ENCODE assay signal across 33 cellular contexts in the genomic region with DNA sequence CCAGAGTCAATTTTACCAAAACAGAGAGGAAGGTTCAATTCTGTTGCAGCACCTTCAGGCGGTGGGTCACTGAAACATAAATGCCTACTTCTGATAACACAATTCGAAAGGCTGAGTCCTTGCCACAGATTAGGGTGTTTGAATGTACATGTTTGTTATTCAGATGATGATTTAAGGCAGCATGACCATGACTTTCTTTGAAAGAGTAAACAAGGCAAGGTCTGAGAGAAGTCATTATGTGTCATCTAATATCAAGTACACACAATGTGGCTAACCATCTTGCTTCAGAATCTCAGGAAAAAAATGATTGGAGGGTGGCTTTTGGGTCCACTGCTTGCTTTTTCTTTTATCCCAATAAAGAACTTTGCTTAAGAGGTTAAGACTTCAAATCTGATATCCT.
"Had no signal": no experiment of that assay in that cellular context is flagged by ENCODE, and none has a peak within 500 bp of the region (broad histone marks: within the 10 kb centered on the region; RNA-seq: fewer than 3 reads in every experiment).

No MANE protein-coding gene starts in this region.

- H3K36me3 Mint-ChIP-seq: activated CD8-positive, alpha-beta memory T cell treated with anti-CD3 and anti-CD28 coated beads, Interleukin-2, amount 10 ng/mL, durations not matched to agents 7 days and 5 days; activated naive CD4-positive, alpha-beta T cell treated with anti-CD3 and anti-CD28 coated beads, Interleukin-2, amount 10 ng/mL, durations not matched to agents 7 days and 5 days; activated naive CD8-positive, alpha-beta T cell; brain had no signal

- DNase-seq: activated CD4-positive, alpha-beta memory T cell treated with anti-CD3 and anti-CD28 coated beads, Interleukin-2, amount 10 ng/mL, durations not matched to agents 7 days and 5 days; activated CD4-positive, alpha-beta T cell treated with anti-CD3 and anti-CD28 coated beads for 1 hour; activated CD4-positive, alpha-beta T cell treated with anti-CD3 and anti-CD28 coated beads for 48 hours; activated CD4-positive, CD25-positive, alpha-beta regulatory T cell; activated CD8-positive, alpha-beta memory T cell treated with anti-CD3 and anti-CD28 coated beads for 24 hours; activated CD8-positive, alpha-beta memory T cell treated with anti-CD3 and anti-CD28 coated beads, Interleukin-2, amount 10 ng/mL, durations not matched to agents 7 days and 5 days; activated CD8-positive, alpha-beta memory T cell treated with anti-CD3 and anti-CD28 coated beads, Interleukin-2, amount 50 U/mL, for 48 hours; activated effector memory CD4-positive, alpha-beta T cell treated with Interleukin-2 at 50 U/mL for 16 hours; activated naive CD4-positive, alpha-beta T cell treated with anti-CD3 and anti-CD28 coated beads, Interleukin-2, amount 10 ng/mL, durations not matched to agents 7 days and 5 days; activated naive CD8-positive, alpha-beta T cell treated with anti-CD3 and anti-CD28 coated beads, Interleukin-2, amount 50 U/mL, for 24 hours; activated T-cell treated with anti-CD3 and anti-CD28 coated beads, Interleukin-2, amount 50 U/mL, for 48 hours; anterior cingulate cortex; central memory CD4-positive, alpha-beta T cell; MM.1S; NCI-H1092; NCI-H1436 treated with DMSO at 0.1 percent for 48 hours; NCI-H187 treated with DMSO at 0.1 percent for 48 hours; NCI-H2081 treated with DMSO at 0.1 percent for 48 hours; NCI-H226; NCI-H446 treated with DMSO at 0.1 percent for 48 hours; NCI-H524; NCI-H774; SIG-M5; SW 1271; T-helper 1 cell; T1000; WERI-Rb-1 had no signal

- H3K4me3 Mint-ChIP-seq: activated CD4-positive, alpha-beta memory T cell treated with anti-CD3 and anti-CD28 coated beads, Interleukin-2, amount 10 ng/mL, durations not matched to agents 7 days and 5 days; activated CD8-positive, alpha-beta memory T cell treated with anti-CD3 and anti-CD28 coated beads, Interleukin-2, amount 10 ng/mL, durations not matched to agents 7 days and 5 days; activated naive CD4-positive, alpha-beta T cell treated with anti-CD3 and anti-CD28 coated beads, Interleukin-2, amount 10 ng/mL, durations not matched to agents 7 days and 5 days; activated naive CD8-positive, alpha-beta T cell; activated naive CD8-positive, alpha-beta T cell treated with anti-CD3 and anti-CD28 coated beads, Interleukin-2, amount 50 U/mL, for 24 hours; brain had no signal

- ATAC-seq: activated CD8-positive, alpha-beta memory T cell treated with anti-CD3 and anti-CD28 coated beads, Interleukin-2, amount 10 ng/mL, durations not matched to agents 7 days and 5 days; activated naive CD8-positive, alpha-beta T cell treated with anti-CD3 and anti-CD28 coated beads, Interleukin-2, amount 50 U/mL, for 24 hours; Right ventricle myocardium inferior had no signal

- H3K27me3 Mint-ChIP-seq: activated CD4-positive, alpha-beta memory T cell treated with anti-CD3 and anti-CD28 coated beads, Interleukin-2, amount 10 ng/mL, durations not matched to agents 7 days and 5 days; activated CD8-positive, alpha-beta memory T cell treated with anti-CD3 and anti-CD28 coated beads, Interleukin-2, amount 10 ng/mL, durations not matched to agents 7 days and 5 days; activated naive CD4-positive, alpha-beta T cell treated with anti-CD3 and anti-CD28 coated beads, Interleukin-2, amount 10 ng/mL, durations not matched to agents 7 days and 5 days; activated naive CD8-positive, alpha-beta T cell; activated naive CD8-positive, alpha-beta T cell treated with anti-CD3 and anti-CD28 coated beads, Interleukin-2, amount 50 U/mL, for 24 hours; brain had no signal

- H3K27ac Mint-ChIP-seq: activated CD4-positive, alpha-beta memory T cell treated with anti-CD3 and anti-CD28 coated beads, Interleukin-2, amount 10 ng/mL, durations not matched to agents 7 days and 5 days; activated CD8-positive, alpha-beta memory T cell treated with anti-CD3 and anti-CD28 coated beads, Interleukin-2, amount 10 ng/mL, durations not matched to agents 7 days and 5 days; activated naive CD4-positive, alpha-beta T cell treated with anti-CD3 and anti-CD28 coated beads, Interleukin-2, amount 10 ng/mL, durations not matched to agents 7 days and 5 days; activated naive CD8-positive, alpha-beta T cell; activated naive CD8-positive, alpha-beta T cell treated with anti-CD3 and anti-CD28 coated beads, Interleukin-2, amount 50 U/mL, for 24 hours; brain had no signal

- H3K27ac ChIP-seq: RWPE1, WERI-Rb-1 had no signal

- FAIRE-seq: colon, RCC 7860 had no signal

- H3K36me3 ChIP-seq: WERI-Rb-1 had no signal

- H3K4me1 Mint-ChIP-seq: activated CD4-positive, alpha-beta memory T cell treated with anti-CD3 and anti-CD28 coated beads, Interleukin-2, amount 10 ng/mL, durations not matched to agents 7 days and 5 days; activated CD8-positive, alpha-beta memory T cell treated with anti-CD3 and anti-CD28 coated beads, Interleukin-2, amount 10 ng/mL, durations not matched to agents 7 days and 5 days; activated naive CD4-positive, alpha-beta T cell treated with anti-CD3 and anti-CD28 coated beads, Interleukin-2, amount 10 ng/mL, durations not matched to agents 7 days and 5 days; activated naive CD8-positive, alpha-beta T cell treated with anti-CD3 and anti-CD28 coated beads, Interleukin-2, amount 50 U/mL, for 24 hours had no signal

- H3K9me3 Mint-ChIP-seq: brain had no signal
